ENCODE assay signal across 18 cellular contexts in genomic region chr5:172736524-172737135, GRCh38. TPM values are rescaled to one million over a fixed set of nuclear protein-coding genes. Genes with fewer than 3 reads are reported as not detected.
A peak's percentile ranks its signal among the peaks of the same experiment; 100 is the strongest.
DNase-seq lines count a peak whose midpoint lies in the region; ATAC-seq, FAIRE-seq and TF ChIP-seq lines count a peak whose summit lies in the region.
"Had no signal": no experiment of that assay in that cellular context is flagged by ENCODE, and none has a peak within 500 bp of the region (broad histone marks: within the 10 kb centered on the region; RNA-seq: fewer than 3 reads in every experiment).

No MANE protein-coding gene starts in this region.

- DNase-seq in A549 (ENCODE audit: low read depth in 1 of 2, low spot score in 1 of 2) (no peak), WTC11 (ENCODE audit: low spot score) (no peak), hepatocyte (ENCODE audit: low spot score) (no peak), kidney (no peak), G401 (ENCODE audit: low spot score) (no peak), GM19239 (ENCODE audit: insufficient read length, low spot score) (no peak)
- DNase-seq: activated CD4-positive, alpha-beta T cell treated with anti-CD3 and anti-CD28 coated beads, Interleukin-2, amount 50 U/mL, for 4 hours; activated T-cell treated with anti-CD3 and anti-CD28 coated beads, Interleukin-2, amount 50 U/mL, for 72 hours; CD8-positive, alpha-beta T cell; cerebellar nuclear complex; heart left ventricle; kidney glomerular epithelial cell; MM.1S; NCI-H187 treated with DMSO at 0.1 percent for 48 hours had no signal

- H3K4me3 ChIP-seq in A549 (no peak overlapping the region), hepatocyte (no peak overlapping the region), rectal smooth muscle tissue (ENCODE audit: low read length) (no peak overlapping the region), kidney (ENCODE audit: low read length in 2 of 2) (no peak overlapping the region)
- H3K4me3 ChIP-seq: GM12878, heart left ventricle had no signal

- in situ Hi-C loops in G401 (cut with HindIII; ENCODE audit: low sequenced_read_pairs) = no loop called here

- peak overlapping the region; percentile 36 to 77; a peak in 4 of 6 replicates for H3K27ac ChIP-seq in A549
- peak overlapping the region; percentile 82 for H3K27ac ChIP-seq in hepatocyte
- peak overlapping the region; percentile 99 for H3K27ac ChIP-seq in rectal smooth muscle tissue (ENCODE audit: low read depth, low read length)
- H3K27ac ChIP-seq in kidney (ENCODE audit: low read depth in 2 of 2, low read length in 2 of 2) = no peak overlapping the region

- H3K27me3 Mint-ChIP-seq in WTC11 (ENCODE audit: low read depth) = peaks cover 17% of the 10 kb centered on the region

- no peak for TF ChIP-seq CTCF in A549 (IDR thresholded peaks at IDR 0.05)
- no peak for TF ChIP-seq CTCF in WTC11 (IDR thresholded peaks at IDR 0.05)
- TF ChIP-seq CTCF in hepatocyte (IDR thresholded peaks at IDR 0.05; ENCODE audit: poor library complexity) = no peak
- no peak for TF ChIP-seq CTCF in kidney (IDR thresholded peaks at IDR 0.05; ENCODE audit: borderline replicate concordance, extremely low read depth, insufficient read depth)

- intact Hi-C loops in kidney (cut with DNase I) = no loop called here

- no peak overlapping the region for H3K27ac Mint-ChIP-seq in WTC11
- H3K27ac Mint-ChIP-seq: activated T-cell treated with anti-CD3 and anti-CD28 coated beads, Interleukin-2, amount 50 U/mL, for 72 hours; CD8-positive, alpha-beta T cell had no signal

- H3K4me1 ChIP-seq in A549 (peaks cover 33% of the 10 kb centered on the region), hepatocyte (ENCODE audit: insufficient read depth) (peaks cover 35% of the 10 kb centered on the region), rectal smooth muscle tissue (ENCODE audit: control insufficient read depth, insufficient read depth, low read length) (peaks cover 41% of the 10 kb centered on the region), kidney (ENCODE audit: control insufficient read depth in 1 of 2, insufficient read depth in 1 of 2, low read depth in 1 of 2, low read length in 2 of 2) (peaks cover 0 to 12% of the 10 kb centered on the region in 2 donors)

- H3K27me3 ChIP-seq in hepatocyte (no peaks in the 10 kb centered on the region), rectal smooth muscle tissue (ENCODE audit: control insufficient read depth, insufficient read depth, low read length) (no peaks in the 10 kb centered on the region)
- H3K27me3 ChIP-seq: heart left ventricle had no signal

- peak; percentile 28; a peak in 3 of 6 replicates for ATAC-seq in A549
- ATAC-seq in WTC11 = peak; percentile 25; the same call in 1 of the 2 replicates
- no peak for ATAC-seq in HG03039 (IDR thresholded peaks at IDR 0.05; ENCODE audit: unreplicated experiment)
- ATAC-seq: activated T-cell treated with anti-CD3 and anti-CD28 coated beads, Interleukin-2, amount 50 U/mL, for 72 hours; CD8-positive, alpha-beta T cell; GM12878; heart left ventricle had no signal

- H3K4me1 Mint-ChIP-seq in WTC11 = no peaks in the 10 kb centered on the region

- WGBS in A549 (ENCODE audit: missing lambda C conversion rate) = 80% methylated on average over 10 of the region's 11 CpGs
- 81% methylated on average over 11 of the region's 11 CpGs for WGBS in hepatocyte (ENCODE audit: low lambda C conversion rate, missing lambda C conversion rate)

- TF ChIP-seq POLR2A in A549 (IDR thresholded peaks at IDR 0.05; ENCODE audit: low read length) = no peak

- H3K4me2 ChIP-seq in A549 (peak overlapping the region; percentile 21; the same call in 1 of the 3 replicates), hepatocyte (peak overlapping the region; percentile 61)

- H3K9me2 ChIP-seq in hepatocyte (replicated peaks; ENCODE audit: insufficient read depth) = no peaks in the 10 kb centered on the region

- H3K36me3 ChIP-seq in hepatocyte (replicated peaks; ENCODE audit: insufficient read depth, low read depth) (no peaks in the 10 kb centered on the region), rectal smooth muscle tissue (ENCODE audit: control insufficient read depth, insufficient read depth, low read length) (no peaks in the 10 kb centered on the region), kidney (ENCODE audit: control insufficient read depth in 1 of 2, insufficient read depth in 2 of 2, low read length in 2 of 2) (no peaks in the 10 kb centered on the region)
- H3K36me3 ChIP-seq: heart left ventricle had no signal

- FAIRE-seq in A549 (lab: Jason Lieb, UNC) (no peak), kidney (lab: Jason Lieb, UNC) (no peak), GM19239 (lab: Jason Lieb, UNC) (no peak)
- FAIRE-seq: endothelial cell of umbilical vein, GM12878 had no signal

- H4K20me1 ChIP-seq in hepatocyte (ENCODE audit: insufficient read depth, poor library complexity, severe bottlenecking) = no peaks in the 10 kb centered on the region

- POLR2A ChIA-PET in A549 (lab: Yijun Ruan, JAX) (no interaction called here), WTC11 (lab: Charles Lee) (no interaction called here)

- no peak for TF ChIP-seq RAD21 in A549 (conservative IDR thresholded peaks at IDR 0.05 in 1 of 2, IDR thresholded peaks at IDR 0.05 in 1 of 2)

- H3K79me2 ChIP-seq in hepatocyte = no peaks in the 10 kb centered on the region

- CTCF ChIA-PET in A549 (lab: Yijun Ruan, JAX) = interaction anchor here (0.5 to 5.8 kb wide), 2 partner anchors 20 to 121 kb away, joined by 3 to 31 read pairs; no protein-coding TSS in a partner anchor
- CTCF ChIA-PET in WTC11 (lab: Charles Lee) = no interaction called here

- H3K9me3 ChIP-seq in A549 = no peaks in the 10 kb centered on the region
- H3K9me3 ChIP-seq in hepatocyte (ENCODE audit: low read depth) = no peaks in the 10 kb centered on the region
- H3K9me3 ChIP-seq in kidney (ENCODE audit: control insufficient read depth in 1 of 2, low read length in 2 of 2) = no peaks in the 10 kb centered on the region
- H3K9me3 ChIP-seq: heart left ventricle had no signal

- H3K9ac ChIP-seq in rectal smooth muscle tissue (ENCODE audit: low read length) (no peak overlapping the region), kidney (ENCODE audit: low read length in 2 of 2) (no peak overlapping the region)

- H3K9me3 Mint-ChIP-seq in WTC11 = no peaks in the 10 kb centered on the region
- H3K9me3 Mint-ChIP-seq: activated T-cell treated with anti-CD3 and anti-CD28 coated beads, Interleukin-2, amount 50 U/mL, for 72 hours; CD8-positive, alpha-beta T cell had no signal

- peak overlapping the region; percentile 19 for H2AFZ ChIP-seq in hepatocyte

- no peaks in the 10 kb centered on the region for H3K36me3 Mint-ChIP-seq in WTC11
- H3K36me3 Mint-ChIP-seq: CD8-positive, alpha-beta T cell had no signal

- H3K4me3 Mint-ChIP-seq in WTC11 = no peak overlapping the region
- H3K4me3 Mint-ChIP-seq: activated T-cell treated with anti-CD3 and anti-CD28 coated beads, Interleukin-2, amount 50 U/mL, for 72 hours; CD8-positive, alpha-beta T cell had no signal

- TF ChIP-seq EP300 in A549 (IDR thresholded peaks at IDR 0.05) = no peak

TF ChIP-seq in A549, 52 proteins besides CTCF, POLR2A, EP300 and RAD21 (continues in another document):
- no peak for TF ChIP-seq HOXB5 (CRISPR knock-in tag; IDR thresholded peaks at IDR 0.05)

TF ChIP-seq in WTC11, 78 proteins besides CTCF, POLR2A, EP300 and RAD21:
- TF ChIP-seq PREB (CRISPR knock-in tag; IDR thresholded peaks at IDR 0.05; ENCODE audit: borderline replicate concordance) = no peak
- no peak for TF ChIP-seq AFF4 (CRISPR knock-in tag; IDR thresholded peaks at IDR 0.05; ENCODE audit: borderline replicate concordance)
- TF ChIP-seq NFE2L1 (CRISPR knock-in tag; IDR thresholded peaks at IDR 0.05) = no peak

RNA-seq across cellular contexts. Expression of gene DUSP1, which starts 34.4 kb away (rescaled TPM):
- polyA plus RNA-seq in A549 (2011; rRNA removed) (525 and 594 TPM in 2 replicates), A549 (2017; fragmentation: RNase III; extraction: RNeasy Plus Mini Kit Qiagen cat#74134 plus additional on column Dnase treatment) (191 to 207 TPM (median 203 TPM) in 3 replicates), hepatocyte (583 and 682 TPM in 2 replicates), kidney (ENCODE audit: insufficient read depth, low read depth, low replicate concordance) (298 TPM)
- 540 and 757 TPM in 2 replicates for polyA plus RNA-seq in A549 (2012; cell fraction: cytosol; rRNA removed)
- polyA plus RNA-seq in A549 (2012; cell fraction: nucleus; rRNA removed) = 1,192 and 1,375 TPM in 2 replicates
- 620 and 630 TPM in 2 replicates for polyA minus RNA-seq in A549 (2011; rRNA and poly(A)+ RNA removed)
- total RNA-seq in WTC11 (2021) (9.5 to 12.4 TPM (median 11.0 TPM) in 3 replicates), hepatocyte (537 and 547 TPM in 2 replicates), kidney (172 TPM)
- total RNA-seq in G401 (2014; rRNA removed; shearing (Covaris generic)) = 36.6 and 39.1 TPM in 2 replicates

Comparison
In these comparisons a context has a peak if more than half of its experiments do, and no peak if none do; other contexts are left out.
1. H3K27ac ChIP-seq: peak in A549 (2 of 2), hepatocyte (single experiment) and rectal smooth muscle tissue (single experiment); none in kidney (0 of 2).